Comparison of ENCODE assay signal across 11 cellular contexts in genomic region chr17:27572665-27573064, GRCh38. TPM values are rescaled to one million over a fixed set of nuclear protein-coding genes. Genes with fewer than 3 reads are reported as not detected.
DNase-seq lines count a peak whose midpoint lies in the region; ATAC-seq and TF ChIP-seq lines count a peak whose summit lies in the region.
"Had no signal": no experiment of that assay in that cellular context is flagged by ENCODE, and none has a peak within 500 bp of the region (broad histone marks: within the 10 kb centered on the region; RNA-seq: fewer than 3 reads in every experiment).

No MANE protein-coding gene starts in this region.

- TF ChIP-seq CTCF in mesothelial cell of epicardium (IDR thresholded peaks at IDR 0.05; ENCODE audit: unreplicated experiment), result no peak

- peaks cover 44% of the 10 kb centered on the region for H3K4me1 Mint-ChIP-seq in mesothelial cell of epicardium
- H3K4me1 Mint-ChIP-seq in stimulated activated effector memory CD8-positive, alpha-beta T cell treated with anti-CD3 and anti-CD28 coated beads, Interleukin-12 subunit alpha, Interleukin-12 subunit beta, amount 100 ng/mL, for 72 hours, result peaks cover 92% of the 10 kb centered on the region

- ATAC-seq in stimulated activated effector memory CD8-positive, alpha-beta T cell treated with anti-CD3 and anti-CD28 coated beads, Interleukin-12 subunit alpha, Interleukin-12 subunit beta, amount 100 ng/mL, for 72 hours, result peak; percentile 85
- ATAC-seq in HG03097 (IDR thresholded peaks at IDR 0.05; ENCODE audit: low FRiP score, unreplicated experiment) (no peak), HG03095 (IDR thresholded peaks at IDR 0.05; ENCODE audit: unreplicated experiment) (no peak)

- peak; percentile 13 for DNase-seq in activated CD4-positive, CD25-positive, alpha-beta regulatory T cell treated with anti-CD3 and anti-CD28 coated beads, Interleukin-2, amount 50 U/mL, for 16 hours (ENCODE audit: low read depth, low spot score)
- no peak for DNase-seq in activated CD4-positive, CD25-positive, alpha-beta regulatory T cell treated with anti-CD3 and anti-CD28 coated beads, Interleukin-2, amount 50 U/mL, for 72 hours
- peak; percentile 60 for DNase-seq in activated T-cell treated with anti-CD3 and anti-CD28 coated beads for 48 hours (ENCODE audit: low read depth)
- no peak for DNase-seq in mesothelial cell of epicardium (ENCODE audit: low spot score in 2 of 2, unreplicated experiment in 2 of 2)
- peak in 1 of 2 donors; percentile 67 for DNase-seq in stimulated activated effector memory CD8-positive, alpha-beta T cell treated with anti-CD3 and anti-CD28 coated beads, Interleukin-12 subunit alpha, Interleukin-12 subunit beta, amount 100 ng/mL, for 72 hours (ENCODE audit: low spot score in 2 of 2)
- no peak for DNase-seq in mesenteric fat pad (ENCODE audit: low spot score)
- DNase-seq: retina had no signal

- H3K27ac Mint-ChIP-seq in mesothelial cell of epicardium, result peak overlapping the region; percentile 34
- H3K27ac Mint-ChIP-seq in stimulated activated effector memory CD8-positive, alpha-beta T cell treated with anti-CD3 and anti-CD28 coated beads, Interleukin-12 subunit alpha, Interleukin-12 subunit beta, amount 100 ng/mL, for 72 hours, result peak overlapping the region; percentile 90
- H3K27ac Mint-ChIP-seq: memory B cell had no signal

- H3K4me3 Mint-ChIP-seq in mesothelial cell of epicardium, result no peak overlapping the region
- peak overlapping the region; percentile 55 for H3K4me3 Mint-ChIP-seq in stimulated activated effector memory CD8-positive, alpha-beta T cell treated with anti-CD3 and anti-CD28 coated beads, Interleukin-12 subunit alpha, Interleukin-12 subunit beta, amount 100 ng/mL, for 72 hours
- H3K4me3 Mint-ChIP-seq: central memory CD8-positive, alpha-beta T cell; memory B cell had no signal

- H3K9me3 Mint-ChIP-seq in mesothelial cell of epicardium, result no peaks in the 10 kb centered on the region
- H3K9me3 Mint-ChIP-seq in stimulated activated effector memory CD8-positive, alpha-beta T cell treated with anti-CD3 and anti-CD28 coated beads, Interleukin-12 subunit alpha, Interleukin-12 subunit beta, amount 100 ng/mL, for 72 hours, result no peaks in the 10 kb centered on the region
- H3K9me3 Mint-ChIP-seq: central memory CD8-positive, alpha-beta T cell; memory B cell had no signal

- no peaks in the 10 kb centered on the region for H3K27me3 Mint-ChIP-seq in mesothelial cell of epicardium (ENCODE audit: low read depth)
- H3K27me3 Mint-ChIP-seq: central memory CD8-positive, alpha-beta T cell; memory B cell had no signal

- no peaks in the 10 kb centered on the region for H3K36me3 Mint-ChIP-seq in mesothelial cell of epicardium
- H3K36me3 Mint-ChIP-seq in stimulated activated effector memory CD8-positive, alpha-beta T cell treated with anti-CD3 and anti-CD28 coated beads, Interleukin-12 subunit alpha, Interleukin-12 subunit beta, amount 100 ng/mL, for 72 hours, result peaks cover 24% of the 10 kb centered on the region

RNA-seq across cellular contexts. Expression of gene LGALS9, which starts 58.3 kb away (rescaled TPM):
- total RNA-seq in mesothelial cell of epicardium (4.4 to 4.8 TPM (median 4.6 TPM) in 3 replicates), mesenteric fat pad (116 TPM)

Comparison
In these comparisons a context has a peak if more than half of its experiments do, and no peak if none do; other contexts are left out.
1. DNase-seq: peak in activated CD4-positive, CD25-positive, alpha-beta regulatory T cell treated with anti-CD3 and anti-CD28 coated beads, Interleukin-2, amount 50 U/mL, for 16 hours (single experiment) and activated T-cell treated with anti-CD3 and anti-CD28 coated beads for 48 hours (single experiment); none in activated CD4-positive, CD25-positive, alpha-beta regulatory T cell treated with anti-CD3 and anti-CD28 coated beads, Interleukin-2, amount 50 U/mL, for 72 hours (single experiment), mesothelial cell of epicardium (0 of 2) and mesenteric fat pad (single experiment).
2. RNA of gene LGALS9, which starts 58.3 kb away (total RNA-seq): 116 TPM in mesenteric fat pad (single experiment); 4.4 to 4.8 TPM in mesothelial cell of epicardium; every median in the first group is over 10 times any median in the second.